ENCODE assay signal across 18 cellular contexts in the genomic region with DNA sequence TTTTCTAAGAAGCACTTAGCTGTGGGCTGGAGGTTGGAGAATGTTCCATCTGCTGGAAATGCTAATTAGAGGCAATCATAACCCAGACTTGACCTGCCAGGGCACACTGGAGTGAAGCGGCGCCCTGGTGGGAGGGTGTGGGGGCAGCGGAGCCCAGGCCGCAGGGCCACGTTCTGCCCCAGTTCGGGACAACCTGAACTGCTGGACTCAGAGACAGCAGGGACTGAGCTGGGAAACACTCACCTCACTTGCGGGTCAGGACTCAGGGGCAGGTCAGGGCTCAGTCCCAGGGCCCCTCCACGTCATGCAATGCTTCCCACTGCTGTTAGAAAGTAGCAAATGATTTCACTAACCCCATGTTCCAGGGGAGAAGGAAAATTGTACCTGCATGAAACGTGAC.
A peak's percentile ranks its signal among the peaks of the same experiment; 100 is the strongest.
DNase-seq lines count a peak whose midpoint lies in the region; ATAC-seq, FAIRE-seq and TF ChIP-seq lines count a peak whose summit lies in the region.
"Had no signal": no experiment of that assay in that cellular context is flagged by ENCODE, and none has a peak within 500 bp of the region (broad histone marks: within the 10 kb centered on the region; RNA-seq: fewer than 3 reads in every experiment).

No MANE protein-coding gene starts in this region.

- FAIRE-seq in pancreas (lab: Jason Lieb, UNC): no peak
- FAIRE-seq: A549, D721Med, G401.6, GM12891 had no signal

- intact Hi-C loops in activated CD8-positive, alpha-beta T cell treated with anti-CD3 and anti-CD28 coated beads for 36 hours (cut with micrococcal nuclease): no loop called here
- intact Hi-C loops in pancreas (cut with DNase I): no loop called here

- no peak overlapping the region for H3K4me3 Mint-ChIP-seq in activated CD8-positive, alpha-beta T cell treated with anti-CD3 and anti-CD28 coated beads, Interleukin-2, amount 10 ng/mL, durations not matched to agents 7 days and 5 days
- no peak overlapping the region for H3K4me3 Mint-ChIP-seq in activated CD8-positive, alpha-beta T cell treated with anti-CD3 and anti-CD28 coated beads for 36 hours
- H3K4me3 Mint-ChIP-seq in osteocyte (ENCODE audit: unreplicated experiment): no peak overlapping the region
- H3K4me3 Mint-ChIP-seq: CD4-positive, alpha-beta T cell had no signal

- H3K4me1 Mint-ChIP-seq in activated CD8-positive, alpha-beta T cell treated with anti-CD3 and anti-CD28 coated beads, Interleukin-2, amount 10 ng/mL, durations not matched to agents 7 days and 5 days (ENCODE audit: low read depth): no peaks in the 10 kb centered on the region
- H3K4me1 Mint-ChIP-seq in activated CD8-positive, alpha-beta T cell treated with anti-CD3 and anti-CD28 coated beads for 36 hours (ENCODE audit: low read depth): no peaks in the 10 kb centered on the region
- peaks cover 3% of the 10 kb centered on the region for H3K4me1 Mint-ChIP-seq in osteocyte (ENCODE audit: unreplicated experiment)

- POLR2A ChIA-PET in activated CD8-positive, alpha-beta T cell treated with anti-CD3 and anti-CD28 coated beads, Interleukin-2, amount 10 ng/mL, durations not matched to agents 7 days and 5 days (lab: Charles Lee): no interaction called here
- POLR2A ChIA-PET in activated CD8-positive, alpha-beta T cell treated with anti-CD3 and anti-CD28 coated beads for 36 hours (lab: Charles Lee): no interaction called here

- no peaks in the 10 kb centered on the region for H3K9me3 Mint-ChIP-seq in activated CD8-positive, alpha-beta T cell treated with anti-CD3 and anti-CD28 coated beads, Interleukin-2, amount 10 ng/mL, durations not matched to agents 7 days and 5 days (ENCODE audit: insufficient read depth)
- H3K9me3 Mint-ChIP-seq in activated CD8-positive, alpha-beta T cell treated with anti-CD3 and anti-CD28 coated beads for 36 hours: no peaks in the 10 kb centered on the region
- no peaks in the 10 kb centered on the region for H3K9me3 Mint-ChIP-seq in osteocyte (ENCODE audit: unreplicated experiment)
- H3K9me3 Mint-ChIP-seq: CD4-positive, alpha-beta T cell had no signal

- no peaks in the 10 kb centered on the region for H3K36me3 ChIP-seq in pancreas
- H3K36me3 ChIP-seq: HAP-1 had no signal

- no peak overlapping the region for H3K27ac ChIP-seq in pancreas
- H3K27ac ChIP-seq: 22Rv1, A549, C4-2B, GM23248 had no signal

- H3K4me3 ChIP-seq in pancreas: no peak overlapping the region
- H3K4me3 ChIP-seq: A549, GM23248, HAP-1 had no signal

- H3K27me3 Mint-ChIP-seq in activated CD8-positive, alpha-beta T cell treated with anti-CD3 and anti-CD28 coated beads, Interleukin-2, amount 10 ng/mL, durations not matched to agents 7 days and 5 days (ENCODE audit: low read depth): no peaks in the 10 kb centered on the region
- peaks cover 12% of the 10 kb centered on the region for H3K27me3 Mint-ChIP-seq in activated CD8-positive, alpha-beta T cell treated with anti-CD3 and anti-CD28 coated beads for 36 hours
- H3K27me3 Mint-ChIP-seq in osteocyte (ENCODE audit: unreplicated experiment): peaks cover 15% of the 10 kb centered on the region

- peak; percentile 1 for DNase-seq in activated CD8-positive, alpha-beta T cell treated with anti-CD3 and anti-CD28 coated beads, Interleukin-2, amount 10 ng/mL, durations not matched to agents 7 days and 5 days
- DNase-seq in activated CD8-positive, alpha-beta T cell treated with anti-CD3 and anti-CD28 coated beads for 36 hours: no peak
- DNase-seq in left lobe of liver (ENCODE audit: low spot score): peak; percentile 19
- peak; percentile 83 for DNase-seq in osteocyte (ENCODE audit: extremely low spot score, unreplicated experiment)
- DNase-seq in pancreas: no peak
- DNase-seq: AML-193; Caco-2; CD4-positive, alpha-beta T cell; GM23248 had no signal

- H3K36me3 Mint-ChIP-seq in activated CD8-positive, alpha-beta T cell treated with anti-CD3 and anti-CD28 coated beads, Interleukin-2, amount 10 ng/mL, durations not matched to agents 7 days and 5 days (ENCODE audit: low read depth): no peaks in the 10 kb centered on the region
- H3K36me3 Mint-ChIP-seq in activated CD8-positive, alpha-beta T cell treated with anti-CD3 and anti-CD28 coated beads for 36 hours (ENCODE audit: low read depth): no peaks in the 10 kb centered on the region
- H3K36me3 Mint-ChIP-seq in osteocyte (ENCODE audit: unreplicated experiment): no peaks in the 10 kb centered on the region

- no peak for ATAC-seq in activated CD8-positive, alpha-beta T cell treated with anti-CD3 and anti-CD28 coated beads, Interleukin-2, amount 10 ng/mL, durations not matched to agents 7 days and 5 days
- no peak for ATAC-seq in activated CD8-positive, alpha-beta T cell treated with anti-CD3 and anti-CD28 coated beads for 36 hours
- no peak for ATAC-seq in left lobe of liver
- no peak for ATAC-seq in pancreas
- no peak for ATAC-seq in GM18868 (IDR thresholded peaks at IDR 0.05; ENCODE audit: unreplicated experiment)
- no peak for ATAC-seq in GM19035 (IDR thresholded peaks at IDR 0.05; ENCODE audit: unreplicated experiment)
- ATAC-seq: A549 had no signal

- no peak overlapping the region for H3K27ac Mint-ChIP-seq in activated CD8-positive, alpha-beta T cell treated with anti-CD3 and anti-CD28 coated beads, Interleukin-2, amount 10 ng/mL, durations not matched to agents 7 days and 5 days
- no peak overlapping the region for H3K27ac Mint-ChIP-seq in activated CD8-positive, alpha-beta T cell treated with anti-CD3 and anti-CD28 coated beads for 36 hours
- H3K27ac Mint-ChIP-seq in osteocyte (ENCODE audit: unreplicated experiment): no peak overlapping the region
- H3K27ac Mint-ChIP-seq: CD4-positive, alpha-beta T cell had no signal

- 85 to 90% methylated on average over 9 of the region's 9 CpGs for WGBS in pancreas, 2 donors

- H3K27me3 ChIP-seq in pancreas: peaks cover 0 to 4% (median 0%) of the 10 kb centered on the region in 4 donors

- H3K9me3 ChIP-seq in pancreas: no peaks in the 10 kb centered on the region
- H3K9me3 ChIP-seq: A549, HAP-1 had no signal

- TF ChIP-seq CTCF in activated CD8-positive, alpha-beta T cell treated with anti-CD3 and anti-CD28 coated beads for 36 hours (IDR thresholded peaks at IDR 0.05): no peak
- TF ChIP-seq CTCF in osteocyte (IDR thresholded peaks at IDR 0.05) (no peak), pancreas (IDR thresholded peaks at IDR 0.05) (no peak)

- CTCF ChIA-PET in activated CD8-positive, alpha-beta T cell treated with anti-CD3 and anti-CD28 coated beads, Interleukin-2, amount 10 ng/mL, durations not matched to agents 7 days and 5 days (lab: Charles Lee): interaction anchor here (2.1 kb wide), 1 partner anchor 13 kb away, joined by 8 read pairs; no protein-coding TSS in a partner anchor
- CTCF ChIA-PET in activated CD8-positive, alpha-beta T cell treated with anti-CD3 and anti-CD28 coated beads for 36 hours (lab: Charles Lee): interaction anchor here (1.5 to 3.0 kb wide), 2 partner anchors 8 to 24 kb away, joined by 5 to 16 read pairs; no protein-coding TSS in a partner anchor

- no peaks in the 10 kb centered on the region for H3K4me1 ChIP-seq in pancreas
- H3K4me1 ChIP-seq: A549, Caco-2, HAP-1 had no signal

Comparison
In these comparisons a context has a peak if more than half of its experiments do, and no peak if none do; other contexts are left out.
1. DNase-seq: peak in activated CD8-positive, alpha-beta T cell treated with anti-CD3 and anti-CD28 coated beads, Interleukin-2, amount 10 ng/mL, durations not matched to agents 7 days and 5 days (single experiment), left lobe of liver (single experiment) and osteocyte (single experiment); none in activated CD8-positive, alpha-beta T cell treated with anti-CD3 and anti-CD28 coated beads for 36 hours (single experiment) and pancreas (0 of 6).